ENCODE assay signal across 32 cellular contexts in the genomic region with DNA sequence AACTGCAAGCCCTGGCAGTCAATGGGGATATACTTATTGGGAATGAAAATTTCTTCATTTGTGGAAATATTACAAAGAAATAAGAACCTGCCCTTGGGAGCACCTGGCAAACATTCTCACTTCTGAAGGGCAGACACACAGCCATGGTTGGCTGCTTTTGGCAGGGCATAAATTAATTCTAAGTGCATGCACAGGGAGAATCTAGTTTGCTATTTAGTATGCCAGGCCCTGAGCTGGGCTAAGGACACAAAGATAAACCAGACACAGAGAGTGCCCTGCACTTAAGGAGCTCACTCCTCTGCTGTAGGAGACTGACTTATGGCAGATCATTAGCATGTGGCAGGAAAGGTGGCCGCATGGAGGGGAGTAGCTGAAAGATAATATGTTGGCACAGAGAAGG.
"Had no signal": no experiment of that assay in that cellular context is flagged by ENCODE, and none has a peak within 500 bp of the region (broad histone marks: within the 10 kb centered on the region; RNA-seq: fewer than 3 reads in every experiment).

No MANE protein-coding gene starts in this region.

- DNase-seq: colonic mucosa; effector CD8-positive, alpha-beta T cell; endodermal cell; foreskin keratinocyte; glutamatergic neuron; hypothalamus; immature natural killer cell; islet precursor cell; kidney glomerular epithelial cell; natural killer cell; pancreas; retina; right lobe of liver; small intestine; stimulated activated CD4-positive, alpha-beta T cell treated with anti-CD3 and anti-CD28 coated beads, Interleukin-12 subunit alpha, Interleukin-12 subunit beta, amount 100 ng/mL, for 4 hours; stimulated activated CD4-positive, alpha-beta T cell treated with anti-CD3 and anti-CD28 coated beads, Interleukin-1b, Interleukin-23, amount 100 ng/mL, for 48 hours; stimulated activated CD4-positive, alpha-beta T cell treated with anti-CD3 and anti-CD28 coated beads, Interleukin-4, amount 100 ng/mL, for 1 hour; stimulated activated CD8-positive, alpha-beta memory T cell treated with anti-CD3 and anti-CD28 coated beads, Interleukin-4, amount 100 ng/mL, for 48 hours; stimulated activated naive CD4-positive, alpha-beta T cell; stimulated activated naive CD8-positive, alpha-beta T cell treated with anti-CD3 and anti-CD28 coated beads, Interleukin-15, amount 100 ng/mL, for 72 hours; transverse colon; upper lobe of right lung; uterus had no signal

- H3K9me3 ChIP-seq: colonic mucosa, esophagus muscularis mucosa, gastroesophageal sphincter, neutrophil, pancreas, right lobe of liver, suprapubic skin, transverse colon, upper lobe of right lung, uterus had no signal

- H3K9me3 Mint-ChIP-seq: dendritic cell treated with granulocyte-macrophage colony-stimulating factor and Interleukin-4, amounts not matched to agents 40 ng/mL and 50 ng/mL, for 4 days; endodermal cell; immature natural killer cell; memory B cell; natural killer cell; neural crest cell; stimulated activated naive CD8-positive, alpha-beta T cell treated with anti-CD3 and anti-CD28 coated beads, Interleukin-15, amount 100 ng/mL, for 72 hours had no signal

- ATAC-seq: foreskin keratinocyte; gastroesophageal sphincter; left lobe of liver; natural killer cell; pancreas; right lobe of liver; stimulated activated naive CD8-positive, alpha-beta T cell treated with anti-CD3 and anti-CD28 coated beads, Interleukin-15, amount 100 ng/mL, for 72 hours; upper lobe of right lung had no signal

- H3K27ac Mint-ChIP-seq: dendritic cell treated with granulocyte-macrophage colony-stimulating factor and Interleukin-4, amounts not matched to agents 40 ng/mL and 50 ng/mL, for 4 days; endodermal cell; immature natural killer cell; memory B cell; natural killer cell; stimulated activated naive CD8-positive, alpha-beta T cell treated with anti-CD3 and anti-CD28 coated beads, Interleukin-15, amount 100 ng/mL, for 72 hours had no signal

- H3K27me3 Mint-ChIP-seq: memory B cell; stimulated activated naive CD8-positive, alpha-beta T cell treated with anti-CD3 and anti-CD28 coated beads, Interleukin-15, amount 100 ng/mL, for 72 hours had no signal

- H3K27ac ChIP-seq: colonic mucosa, esophagus muscularis mucosa, foreskin keratinocyte, gastroesophageal sphincter, neutrophil, pancreas, right lobe of liver, suprapubic skin, transverse colon, upper lobe of right lung, uterus had no signal

- H3K27me3 ChIP-seq: colonic mucosa, esophagus muscularis mucosa, gastroesophageal sphincter, pancreas, right lobe of liver, suprapubic skin, transverse colon, upper lobe of right lung, uterus had no signal

- H3K4me3 ChIP-seq: colonic mucosa, esophagus muscularis mucosa, gastroesophageal sphincter, lung, pancreas, right lobe of liver, suprapubic skin, transverse colon, upper lobe of right lung, uterus had no signal

- H3K4me1 ChIP-seq: colonic mucosa, foreskin keratinocyte, gastroesophageal sphincter, pancreas, right lobe of liver, suprapubic skin, upper lobe of right lung, uterus had no signal

- H3K36me3 Mint-ChIP-seq: immature natural killer cell, memory B cell, natural killer cell had no signal

- H3K36me3 ChIP-seq: colonic mucosa, esophagus muscularis mucosa, gastroesophageal sphincter, neutrophil, pancreas, right lobe of liver, suprapubic skin, transverse colon, upper lobe of right lung, uterus had no signal

- H3K4me3 Mint-ChIP-seq: dendritic cell treated with granulocyte-macrophage colony-stimulating factor and Interleukin-4, amounts not matched to agents 40 ng/mL and 50 ng/mL, for 4 days; endodermal cell; immature natural killer cell; memory B cell; natural killer cell; neural crest cell; stimulated activated naive CD8-positive, alpha-beta T cell treated with anti-CD3 and anti-CD28 coated beads, Interleukin-15, amount 100 ng/mL, for 72 hours had no signal
